ENCODE assay signal across 20 cellular contexts in the genomic region with DNA sequence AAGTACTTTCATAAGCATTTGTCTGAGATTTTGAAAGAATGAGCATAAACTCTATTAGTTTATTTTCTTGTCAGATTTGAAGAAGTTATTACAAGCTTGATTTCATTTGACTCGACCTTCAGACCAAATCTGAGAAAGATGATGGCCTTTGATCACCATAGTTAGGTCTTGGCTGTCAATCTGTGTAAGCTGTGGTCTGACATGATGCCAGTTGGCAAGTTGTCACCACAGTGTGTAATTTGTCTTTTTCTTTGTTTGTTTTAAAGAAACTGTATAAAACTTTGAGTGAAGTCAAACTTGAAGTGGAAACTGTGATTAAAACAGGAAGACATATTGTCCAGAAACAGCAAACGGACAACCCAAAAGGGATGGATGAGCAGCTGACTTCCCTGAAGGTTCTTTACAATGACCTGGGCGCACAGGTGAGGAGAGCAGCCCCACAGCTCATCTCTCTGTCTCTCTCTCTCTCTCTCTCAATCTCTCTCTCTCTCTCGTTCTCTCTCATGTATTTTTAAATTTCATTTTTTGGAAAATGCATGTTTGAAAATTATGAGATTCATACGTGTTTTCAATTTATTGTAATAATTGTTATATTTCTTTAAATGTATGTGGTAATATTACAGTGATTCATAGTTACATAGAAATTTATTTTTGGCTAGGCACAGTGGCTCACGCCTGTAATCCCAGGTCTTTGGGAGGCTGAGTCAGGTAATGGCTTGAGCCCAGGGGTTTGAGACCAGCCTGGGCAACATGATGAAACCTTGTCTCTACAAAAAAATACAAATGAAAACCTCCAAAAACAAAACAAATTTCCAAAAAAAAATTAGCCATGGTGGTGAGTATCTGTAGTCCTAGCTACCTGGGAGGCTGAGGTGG.
DNase-seq lines count a peak whose midpoint lies in the region; ATAC-seq and TF ChIP-seq lines count a peak whose summit lies in the region.
"Had no signal": no experiment of that assay in that cellular context is flagged by ENCODE, and none has a peak within 500 bp of the region (broad histone marks: within the 10 kb centered on the region; RNA-seq: fewer than 3 reads in every experiment).

No MANE protein-coding gene starts in this region.

- H3K9me3 ChIP-seq in GM23248 (ENCODE audit: low read depth): no peaks in the 10 kb centered on the region
- no peaks in the 10 kb centered on the region for H3K9me3 ChIP-seq in right lobe of liver
- H3K9me3 ChIP-seq: right atrium auricular region had no signal

- peaks cover 13% of the 10 kb centered on the region; the same call in 1 of the 2 replicates for H3K79me2 ChIP-seq in GM23248 (ENCODE audit: insufficient read depth)

- H3F3A ChIP-seq in GM23248 (ENCODE audit: insufficient read depth): 0 out of 2 replicates have a peak, but pooled peaks cover 3% of the 10 kb centered on the region

- H3K9ac ChIP-seq in GM23248: 0 out of 2 replicates have a peak overlapping the region, but pooled peaks have one; percentile 21

- intact Hi-C loops in right lobe of liver (cut with DNase I): no loop called here

- no peak overlapping the region for H3K4me2 ChIP-seq in GM23248 (ENCODE audit: unreplicated experiment)

- H3K4me3 ChIP-seq in GM23248 (no peak overlapping the region), right lobe of liver (no peak overlapping the region)
- H3K4me3 ChIP-seq: right atrium auricular region had no signal

- H3K27me3 ChIP-seq in GM23248 (replicated peaks; ENCODE audit: insufficient read depth) (no peaks in the 10 kb centered on the region), right lobe of liver (no peaks in the 10 kb centered on the region)
- H3K27me3 ChIP-seq: right atrium auricular region had no signal

- CTCF ChIA-PET in RWPE1 (lab: Yijun Ruan, JAX): interaction anchor here (0.6 to 0.8 kb wide), 5 partner anchors 12 to 705 kb away, joined by 3 to 4 read pairs (median 3); no protein-coding TSS in a partner anchor
- CTCF ChIA-PET in HEK293T (lab: Yijun Ruan, JAX): no interaction called here

- no peak overlapping the region for H2AFZ ChIP-seq in GM23248

- no peaks in the 10 kb centered on the region for H3K9me2 ChIP-seq in GM23248 (ENCODE audit: insufficient read depth)

- DNase-seq in GM23248 (peak; percentile 80), RWPE1 (ENCODE audit: low spot score) (no peak), epithelial cell of prostate (ENCODE audit: low read depth, low spot score) (no peak), right lobe of liver (peak in 2 of 3 donors; percentile 50 to 74), HEK293T (ENCODE audit: extremely low spot score) (no peak), GDM1 (lab: John Stamatoyannopoulos, UW) (no peak), mucosa of gallbladder (ENCODE audit: low spot score) (no peak)
- DNase-seq: activated CD4-positive, alpha-beta T cell treated with anti-CD3 and anti-CD28 coated beads, Interleukin-2, amount 50 U/mL, for 48 hours; amniotic stem cell; C1 segment of cervical spinal cord; glutamatergic neuron; KBM-7; naive thymus-derived CD8-positive, alpha-beta T cell; NCI-H1694 treated with DMSO at 0.1 percent for 48 hours; NCI-H526; stimulated activated CD4-positive, alpha-beta T cell treated with anti-CD3 and anti-CD28 coated beads, Interleukin-12 subunit alpha, Interleukin-12 subunit beta, amount 100 ng/mL, for 4 hours had no signal

- peaks cover 11% of the 10 kb centered on the region for H3K4me1 ChIP-seq in GM23248 (ENCODE audit: insufficient read depth)
- peaks cover 0 to 3% (median 0%) of the 10 kb centered on the region in 4 donors for H3K4me1 ChIP-seq in right lobe of liver
- H3K4me1 ChIP-seq: right atrium auricular region had no signal

- H4K20me1 ChIP-seq in GM23248 (ENCODE audit: insufficient read depth): no peaks in the 10 kb centered on the region

- POLR2A ChIA-PET in RWPE1 (lab: Yijun Ruan, JAX; ENCODE audit: low non-redundant PET): no interaction called here
- POLR2A ChIA-PET in HEK293T (lab: Yijun Ruan, JAX): no interaction called here

- H3K27ac ChIP-seq in GM23248 (peak overlapping the region; percentile 37), RWPE1 (0 out of 2 replicates have a peak overlapping the region, but pooled peaks have one; percentile 28), epithelial cell of prostate (peak overlapping the region; percentile 16), right lobe of liver (peak overlapping the region in 1 of 3 donors; percentile 2)
- H3K27ac ChIP-seq: right atrium auricular region had no signal

- H3K36me3 ChIP-seq in GM23248 (ENCODE audit: low read depth) (peaks cover 37% of the 10 kb centered on the region), right lobe of liver (peaks cover 0 to 36% (median 5%) of the 10 kb centered on the region in 4 donors)

- ATAC-seq in right lobe of liver (peak; percentile 63 to 88 (median 86)), GM18520 (IDR thresholded peaks at IDR 0.05; ENCODE audit: unreplicated experiment) (no peak)
- ATAC-seq: naive thymus-derived CD8-positive, alpha-beta T cell; SK-N-SH treated with all-trans-retinoic acid at 6 μM for 48 hours; WTC11 had no signal

- 76 to 77% methylated on average over 6 of the region's 6 CpGs for WGBS in GM23248 (ENCODE audit: low coverage in 1 of 2, low lambda C conversion rate in 2 of 2, missing lambda C conversion rate in 2 of 2), 2 experiments
- WGBS in right lobe of liver (ENCODE audit: insufficient coverage, low coverage, low lambda C conversion rate, missing lambda C conversion rate): 40% methylated on average over 6 of the region's 6 CpGs

- no peak for TF ChIP-seq POLR2A in right lobe of liver (IDR thresholded peaks at IDR 0.05)

- in situ Hi-C loops in GM23248 (cut with MboI): no loop called here

- TF ChIP-seq CTCF in RWPE1 (conservative IDR thresholded peaks at IDR 0.05; ENCODE audit: low read depth) (no peak), right lobe of liver (IDR thresholded peaks at IDR 0.05) (no peak)

TF ChIP-seq in HEK293T, 16 proteins besides CTCF, POLR2A, EP300 and RAD21:
- no peak for TF ChIP-seq L3MBTL2 (conservative IDR thresholded peaks at IDR 0.05)
- TF ChIP-seq ARNT (IDR thresholded peaks at IDR 0.05): no peak
- TF ChIP-seq NFRKB (IDR thresholded peaks at IDR 0.05): no peak
- TF ChIP-seq, protein P1, sequence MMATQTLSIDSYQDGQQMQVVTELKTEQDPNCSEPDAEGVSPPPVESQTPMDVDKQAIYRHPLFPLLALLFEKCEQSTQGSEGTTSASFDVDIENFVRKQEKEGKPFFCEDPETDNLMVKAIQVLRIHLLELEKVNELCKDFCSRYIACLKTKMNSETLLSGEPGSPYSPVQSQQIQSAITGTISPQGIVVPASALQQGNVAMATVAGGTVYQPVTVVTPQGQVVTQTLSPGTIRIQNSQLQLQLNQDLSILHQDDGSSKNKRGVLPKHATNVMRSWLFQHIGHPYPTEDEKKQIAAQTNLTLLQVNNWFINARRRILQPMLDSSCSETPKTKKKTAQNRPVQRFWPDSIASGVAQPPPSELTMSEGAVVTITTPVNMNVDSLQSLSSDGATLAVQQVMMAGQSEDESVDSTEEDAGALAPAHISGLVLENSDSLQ (IDR thresholded peaks at IDR 0.05): no peak
- no peak for TF ChIP-seq FOXK2 (IDR thresholded peaks at IDR 0.05)
- TF ChIP-seq SP1 (IDR thresholded peaks at IDR 0.05): no peak
- TF ChIP-seq SUZ12 (IDR thresholded peaks at IDR 0.05): no peak
- TF ChIP-seq ELF4 (IDR thresholded peaks at IDR 0.05): no peak
- TF ChIP-seq TARDBP (IDR thresholded peaks at IDR 0.05): no peak
- no peak for TF ChIP-seq FOXA1 (IDR thresholded peaks at IDR 0.05)
- TF ChIP-seq CTBP1 (IDR thresholded peaks at IDR 0.05; ENCODE audit: borderline replicate concordance): no peak
- TF ChIP-seq FOXM1 (IDR thresholded peaks at IDR 0.05; ENCODE audit: borderline replicate concordance): no peak
TF ChIP-seq in HEK293T: peak in this region for 0.

Comparison
In these comparisons a context has a peak if more than half of its experiments do, and no peak if none do; other contexts are left out.
1. DNase-seq: peak in GM23248 (single experiment) and right lobe of liver (2 of 3); none in RWPE1 (single experiment), epithelial cell of prostate (single experiment), HEK293T (single experiment), GDM1 (single experiment) and mucosa of gallbladder (single experiment).